2 cellular contexts compared by ENCODE assay signal in genomic region chr22:29933619-29934018, GRCh38.
A peak's percentile ranks its signal among the peaks of the same experiment; 100 is the strongest.
TF ChIP-seq lines count a peak whose summit lies in the region.

No MANE protein-coding gene starts in this region.

TF ChIP-seq in HepG2, 621 proteins besides CTCF, POLR2A, EP300 and RAD21:
- TF ChIP-seq TFDP2 (CRISPR knock-in tag; IDR thresholded peaks at IDR 0.05) (no peak), ZNF121 (CRISPR knock-in tag; IDR thresholded peaks at IDR 0.05) (peak; percentile 76), ZNF577 (CRISPR knock-in tag; IDR thresholded peaks at IDR 0.05; ENCODE audit: borderline replicate concordance, low read depth) (no peak), ZNF792 (CRISPR knock-in tag; IDR thresholded peaks at IDR 0.05) (no peak)

TF ChIP-seq in HEK293, 187 proteins besides CTCF, POLR2A, EP300 and RAD21 (continued from another document):
- TF ChIP-seq ZNF394 (tag by site-specific recombination; IDR thresholded peaks at IDR 0.05; ENCODE audit: borderline replicate concordance), result no peak
- TF ChIP-seq TCF7L2 (IDR thresholded peaks at IDR 0.05; ENCODE audit: borderline replicate concordance, low read depth, low read length), result no peak
- TF ChIP-seq ZNF2 (tag by site-specific recombination; IDR thresholded peaks at IDR 0.05), result no peak
- no peak for TF ChIP-seq SCRT2 (tag by site-specific recombination; IDR thresholded peaks at IDR 0.05)
- peak; percentile 80; the same call in 1 of the 2 replicates for TF ChIP-seq ZNF121 (tag by site-specific recombination; IDR thresholded peaks at IDR 0.05)
